In the genomic region with DNA sequence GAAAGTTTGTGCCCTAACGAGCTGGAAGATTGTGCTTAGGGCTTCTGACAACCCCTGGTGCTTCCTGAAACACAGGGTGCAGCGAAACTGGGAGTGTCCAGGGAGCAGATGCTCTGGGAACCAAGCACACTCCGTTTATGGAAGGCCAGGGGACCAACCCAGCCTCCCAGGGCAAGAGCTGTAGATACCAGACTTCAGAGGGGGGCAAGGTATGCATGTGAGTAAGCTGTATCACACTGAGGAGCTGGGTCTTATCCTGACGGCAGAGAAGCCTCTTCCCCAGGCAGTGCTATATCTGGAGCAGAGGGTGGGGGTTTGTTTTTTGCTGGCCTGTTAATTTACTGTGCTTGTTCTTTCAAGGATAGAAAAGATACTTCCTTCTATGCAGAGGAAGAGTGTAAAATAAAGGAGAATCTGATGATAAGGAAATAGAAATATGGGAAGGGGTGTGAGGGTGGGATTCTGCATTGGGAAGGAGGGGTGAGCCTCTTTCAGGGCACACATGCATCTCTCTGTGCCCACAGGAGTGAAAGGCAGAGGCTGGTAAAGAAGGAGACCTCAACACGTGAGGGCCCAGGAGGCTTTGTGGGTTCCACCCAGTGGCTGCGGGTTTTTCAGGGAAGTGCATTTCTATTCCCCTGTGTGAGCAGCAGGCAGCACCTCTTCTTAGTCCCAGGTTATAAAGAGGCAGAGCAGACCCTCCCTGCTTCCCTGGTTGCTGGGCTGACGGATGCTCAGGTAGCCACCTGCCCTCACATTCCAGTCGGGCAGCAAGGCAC, we compare ENCODE assay signal across 24 cellular contexts.
"Had no signal": no experiment of that assay in that cellular context is flagged by ENCODE, and none has a peak within 500 bp of the region (broad histone marks: within the 10 kb centered on the region; RNA-seq: fewer than 3 reads in every experiment).

No MANE protein-coding gene starts in this region.

- H3K9me3 Mint-ChIP-seq: activated T-cell treated with anti-CD3 and anti-CD28 coated beads, Interleukin-2, amount 50 U/mL, for 4 hours; central memory CD8-positive, alpha-beta T cell; dendritic cell treated with granulocyte-macrophage colony-stimulating factor and Interleukin-4, amounts not matched to agents 40 ng/mL and 50 ng/mL, for 4 days had no signal

- H3K4me1 Mint-ChIP-seq: activated B cell treated with CpG ODN at 0.5 μM for 24 hours; activated T-helper 17 cell treated with anti-CD3 and anti-CD28 coated beads, Interleukin-2, amount 50 U/mL, for 72 hours; central memory CD8-positive, alpha-beta T cell; endodermal cell had no signal

- H3K36me3 Mint-ChIP-seq: activated naive CD8-positive, alpha-beta T cell had no signal

- ATAC-seq: activated CD4-positive, CD25-positive, alpha-beta regulatory T cell treated with anti-CD3 and anti-CD28 coated beads, Interleukin-2, amount 50 U/mL, for 24 hours; activated CD8-positive, alpha-beta T cell treated with anti-CD3 and anti-CD28 coated beads, Interleukin-2, amount 10 ng/mL, durations not matched to agents 7 days and 5 days; activated T-cell treated with anti-CD3 and anti-CD28 coated beads, Interleukin-2, amount 50 U/mL, for 4 hours; activated T-helper 17 cell treated with anti-CD3 and anti-CD28 coated beads, Interleukin-2, amount 50 U/mL, for 72 hours; esophagus mucosa had no signal

- H3K27me3 Mint-ChIP-seq: activated B cell treated with CpG ODN at 0.5 μM for 24 hours; dendritic cell treated with granulocyte-macrophage colony-stimulating factor and Interleukin-4, amounts not matched to agents 40 ng/mL and 50 ng/mL, for 4 days had no signal

- H3K36me3 ChIP-seq: brain microvascular endothelial cell, WERI-Rb-1 had no signal

- H3K4me3 Mint-ChIP-seq: activated B cell treated with CpG ODN at 0.5 μM for 24 hours; activated CD8-positive, alpha-beta T cell treated with anti-CD3 and anti-CD28 coated beads, Interleukin-2, amount 10 ng/mL, durations not matched to agents 7 days and 5 days; activated naive CD8-positive, alpha-beta T cell; activated T-cell treated with anti-CD3 and anti-CD28 coated beads, Interleukin-2, amount 50 U/mL, for 4 hours; activated T-helper 17 cell treated with anti-CD3 and anti-CD28 coated beads, Interleukin-2, amount 50 U/mL, for 72 hours; central memory CD8-positive, alpha-beta T cell; dendritic cell treated with granulocyte-macrophage colony-stimulating factor and Interleukin-4, amounts not matched to agents 40 ng/mL and 50 ng/mL, for 4 days; endodermal cell had no signal

- H3K27ac Mint-ChIP-seq: activated B cell treated with CpG ODN at 0.5 μM for 24 hours; activated CD8-positive, alpha-beta T cell treated with anti-CD3 and anti-CD28 coated beads, Interleukin-2, amount 10 ng/mL, durations not matched to agents 7 days and 5 days; activated naive CD8-positive, alpha-beta T cell; activated T-helper 17 cell treated with anti-CD3 and anti-CD28 coated beads, Interleukin-2, amount 50 U/mL, for 72 hours; dendritic cell treated with granulocyte-macrophage colony-stimulating factor and Interleukin-4, amounts not matched to agents 40 ng/mL and 50 ng/mL, for 4 days; endodermal cell had no signal

- H3K27ac ChIP-seq: brain microvascular endothelial cell, coronary artery, dorsolateral prefrontal cortex, WERI-Rb-1 had no signal

- DNase-seq: activated B cell treated with CpG ODN at 0.5 μM for 24 hours; activated CD4-positive, alpha-beta T cell treated with anti-CD3 and anti-CD28 coated beads for 48 hours; activated CD8-positive, alpha-beta T cell treated with anti-CD3 and anti-CD28 coated beads, Interleukin-2, amount 10 ng/mL, durations not matched to agents 7 days and 5 days; activated effector memory CD4-positive, alpha-beta T cell treated with Interleukin-2 at 50 U/mL for 16 hours; activated gamma-delta T cell treated with Interleukin-2 at 50 U/mL for 16 hours; activated naive CD4-positive, alpha-beta T cell treated with anti-CD3 and anti-CD28 coated beads, Interleukin-2, amount 50 U/mL, for 16 hours; activated naive CD4-positive, alpha-beta T cell treated with Interleukin-2 at 50 U/mL for 16 hours; activated T-cell treated with anti-CD3 and anti-CD28 coated beads, Interleukin-2, amount 50 U/mL, for 4 hours; amniotic stem cell; anterior cingulate cortex; brain microvascular endothelial cell; dorsolateral prefrontal cortex; effector memory CD4-positive, alpha-beta T cell; endodermal cell; foreskin fibroblast; T-helper 2 cell; WERI-Rb-1 had no signal

- H3K27me3 ChIP-seq: brain microvascular endothelial cell had no signal

- H3K4me3 ChIP-seq: coronary artery, dorsolateral prefrontal cortex had no signal
